8 cellular contexts compared by ENCODE assay signal in genomic region chr6:110181131-110182027, GRCh38. TPM values are rescaled to one million over a fixed set of nuclear protein-coding genes. Genes with fewer than 3 reads are reported as not detected.
DNase-seq lines count a peak whose midpoint lies in the region; ATAC-seq and TF ChIP-seq lines count a peak whose summit lies in the region.

No MANE protein-coding gene starts in this region.

- H3K9ac ChIP-seq in HUES64 (ENCODE audit: low read depth, low read length), result peak overlapping the region; percentile 91

- H3K4me1 ChIP-seq in Caco-2, result 0 out of 2 replicates have a peak, but pooled peaks cover 3% of the 10 kb centered on the region
- peaks cover 16% of the 10 kb centered on the region; the same call in 1 of the 2 replicates for H3K4me1 ChIP-seq in HUES64 (ENCODE audit: insufficient read depth, low read length)

- intact Hi-C loops in Caco-2 (cut with micrococcal nuclease; ENCODE audit: unreplicated experiment), result no loop called here

- DNase-seq in Caco-2 (no peak), caudate nucleus (lab: John Stamatoyannopoulos, UW) (no peak), naive B cell (peak; percentile 57), WTC11 (ENCODE audit: low spot score) (no peak)
- no peak for DNase-seq in activated effector memory CD4-positive, alpha-beta T cell treated with Interleukin-2 at 50 U/mL for 16 hours

- H3K4me3 Mint-ChIP-seq in Caco-2 (ENCODE audit: unreplicated experiment) (no peak overlapping the region), naive B cell (no peak overlapping the region), WTC11 (no peak overlapping the region)

- H3K27ac Mint-ChIP-seq in Caco-2 (ENCODE audit: unreplicated experiment) (no peak overlapping the region), naive B cell (no peak overlapping the region), WTC11 (no peak overlapping the region)

- ATAC-seq in naive B cell (ENCODE audit: low read depth in 2 of 2) (peak; percentile 15 to 18), GM19324 (IDR thresholded peaks at IDR 0.05; ENCODE audit: low FRiP score, unreplicated experiment) (no peak), WTC11 (no peak), HG02610 (IDR thresholded peaks at IDR 0.05; ENCODE audit: unreplicated experiment) (no peak)

- 69% methylated on average over 6 of the region's 6 CpGs for WGBS in HUES64

- CTCF ChIA-PET in Caco-2 (lab: Charles Lee), result no interaction called here
- CTCF ChIA-PET in WTC11 (lab: Charles Lee), result no interaction called here

- POLR2A ChIA-PET in Caco-2 (lab: Charles Lee), result interaction anchor here (0.5 kb wide), 1 partner anchor 634 kb away, joined by 8 read pairs; the partner anchor contains the start of gene CDK19
- POLR2A ChIA-PET in WTC11 (lab: Charles Lee), result no interaction called here

- H3K4me3 ChIP-seq in Caco-2 (ENCODE audit: low read depth, low read length) (peak overlapping the region; percentile 100), HUES64 (ENCODE audit: low read length) (peak overlapping the region; percentile 98)

- no peaks in the 10 kb centered on the region for H3K27me3 ChIP-seq in Caco-2 (replicated peaks; ENCODE audit: control insufficient read depth, insufficient read depth, low read length)
- no peaks in the 10 kb centered on the region for H3K27me3 ChIP-seq in HUES64 (ENCODE audit: insufficient read depth, low read length)

- H3K9me3 Mint-ChIP-seq in Caco-2 (ENCODE audit: unreplicated experiment), result no peaks in the 10 kb centered on the region
- H3K9me3 Mint-ChIP-seq in naive B cell, result no peaks in the 10 kb centered on the region
- no peaks in the 10 kb centered on the region for H3K9me3 Mint-ChIP-seq in WTC11

- no peaks in the 10 kb centered on the region for H3K27me3 Mint-ChIP-seq in Caco-2 (ENCODE audit: insufficient read depth, unreplicated experiment)
- H3K27me3 Mint-ChIP-seq in naive B cell, result no peaks in the 10 kb centered on the region
- H3K27me3 Mint-ChIP-seq in WTC11 (ENCODE audit: low read depth), result no peaks in the 10 kb centered on the region

- H3K36me3 Mint-ChIP-seq in Caco-2 (ENCODE audit: insufficient read depth, unreplicated experiment), result peaks cover 6% of the 10 kb centered on the region
- peaks cover 0 to 5% of the 10 kb centered on the region in 2 donors for H3K36me3 Mint-ChIP-seq in naive B cell
- H3K36me3 Mint-ChIP-seq in WTC11, result no peaks in the 10 kb centered on the region

- H3K9me3 ChIP-seq in Caco-2, result no peaks in the 10 kb centered on the region
- no peaks in the 10 kb centered on the region for H3K9me3 ChIP-seq in HUES64 (ENCODE audit: insufficient read depth, low read depth, low read length)

- H3K36me3 ChIP-seq in Caco-2 (ENCODE audit: control insufficient read depth, insufficient read depth, low read length), result no peaks in the 10 kb centered on the region
- 0 out of 2 replicates have a peak, but pooled peaks cover 2% of the 10 kb centered on the region for H3K36me3 ChIP-seq in HUES64 (ENCODE audit: insufficient read depth, low read length)

- TF ChIP-seq CTCF in Caco-2 (IDR thresholded peaks at IDR 0.05; ENCODE audit: insufficient read depth in 1 of 2, low read depth in 1 of 2, low read length in 1 of 2, severe bottlenecking in 1 of 2, unreplicated experiment in 1 of 2), result no peak
- TF ChIP-seq CTCF in WTC11 (IDR thresholded peaks at IDR 0.05), result no peak

- BruUV-seq in Caco-2 (replicated peaks; lab: Mats Ljungman, UMichigan), result no TSS peak

- H3K4me1 Mint-ChIP-seq in Caco-2 (ENCODE audit: low read depth, unreplicated experiment) (no peaks in the 10 kb centered on the region), naive B cell (peaks cover 7 to 27% (median 16%) of the 10 kb centered on the region in 3 donors), WTC11 (peaks cover 7% of the 10 kb centered on the region)

- H3K27ac ChIP-seq in HUES64 (ENCODE audit: low read depth, low read length) (no peak overlapping the region), caudate nucleus (ENCODE audit: low read depth, low read length) (peak overlapping the region; percentile 56)

TF ChIP-seq in WTC11, 78 proteins besides CTCF, POLR2A, EP300 and RAD21:
- no peak for TF ChIP-seq ETV6 (CRISPR knock-in tag; IDR thresholded peaks at IDR 0.05)

RNA-seq across cellular contexts. Expression of gene CDC40, which starts 1.2 kb away (rescaled TPM):
- 22.7 and 23.2 TPM in 2 replicates for total RNA-seq in Caco-2 (2022)
- polyA plus RNA-seq in HUES64 (2013, experiment 1 of 2), result 16.2 TPM
- polyA plus RNA-seq in HUES64 (2013, experiment 2 of 2), result 18.3 TPM
- 10 to 100 TPM; 36.8 to 56.8 (median 48.8) TPM for polyA plus RNA-seq in naive B cell (ENCODE audit: low read depth in 6 of 6)
- total RNA-seq in WTC11 (2021), result 24.7 to 25.7 TPM (median 25.1 TPM) in 3 replicates

RNA-seq across cellular contexts. Expression of gene WASF1, which starts 1.9 kb away (rescaled TPM):
- total RNA-seq in Caco-2 (2022), result 7.3 and 7.4 TPM in 2 replicates
- 42.6 TPM for polyA plus RNA-seq in HUES64 (2013, experiment 1 of 2)
- polyA plus RNA-seq in HUES64 (2013, experiment 2 of 2), result 44.2 TPM
- polyA plus RNA-seq in naive B cell (ENCODE audit: low read depth in 6 of 6), result 10 to 100 TPM in 3 of 6 donors, 1 to 10 TPM in 3; 6.9 to 21.6 (median 11.2) TPM
- 22.3 to 28.9 TPM (median 27.7 TPM) in 3 replicates for total RNA-seq in WTC11 (2021)

Comparison
In these comparisons a context has a peak if more than half of its experiments do, and no peak if none do; other contexts are left out.
1. ATAC-seq: peak in naive B cell (2 of 2); none in GM19324 (single experiment), WTC11 (single experiment) and HG02610 (single experiment).